In the genomic region with DNA sequence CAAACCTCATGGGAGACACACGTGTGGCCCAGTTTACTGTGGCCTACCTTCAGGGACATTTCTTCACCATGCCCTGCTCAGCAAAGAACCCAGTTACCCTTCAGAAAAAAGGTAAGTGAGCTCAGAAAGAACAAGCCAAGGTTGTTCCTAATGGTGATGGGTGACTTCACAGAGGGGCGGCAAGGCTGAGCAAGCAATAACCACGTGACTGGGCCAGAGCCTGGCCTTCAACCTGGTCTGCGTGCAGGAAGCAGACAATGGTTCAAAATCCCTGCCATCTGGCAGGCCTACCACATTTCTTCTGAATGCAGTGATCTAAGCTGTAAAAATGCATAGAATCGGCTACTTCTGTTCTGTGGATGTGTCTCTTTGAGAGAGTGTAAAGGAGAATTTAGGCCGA, we compare ENCODE assay signal across 29 cellular contexts.
"Had no signal": no experiment of that assay in that cellular context is flagged by ENCODE, and none has a peak within 500 bp of the region (broad histone marks: within the 10 kb centered on the region; RNA-seq: fewer than 3 reads in every experiment).

No MANE protein-coding gene starts in this region.

- H3K36me3 ChIP-seq: left lung, lower lobe of right lung, ovary, right atrium auricular region, stomach, thyroid gland, transverse colon, upper lobe of left lung, vagina had no signal

- H3K4me3 Mint-ChIP-seq: naive thymus-derived CD8-positive, alpha-beta T cell; nephron; neural crest cell; stimulated activated naive B cell treated with anti-CD40 and anti-IgM and Interleukin-4, amounts not matched to agents 10 μg/mL and 1 μg/mL and 100 μg/mL, for 72 hours had no signal

- DNase-seq: hypothalamus; kidney glomerular epithelial cell; left colon; left lung; lower lobe of right lung; mammary epithelial cell; mesenchymal stem cell; naive thymus-derived CD8-positive, alpha-beta T cell; nucleus accumbens; ovary; stimulated activated CD4-positive, alpha-beta T cell treated with anti-CD3 and anti-CD28 coated beads, Interleukin-12 subunit alpha, Interleukin-12 subunit beta, amount 100 ng/mL, for 4 hours; stimulated activated CD4-positive, alpha-beta T cell treated with anti-CD3 and anti-CD28 coated beads, Interleukin-15, amount 100 ng/mL, for 24 hours; stimulated activated CD4-positive, alpha-beta T cell treated with anti-CD3 and anti-CD28 coated beads, Interleukin-2, amount 100 ng/mL, for 24 hours; stimulated activated CD4-positive, alpha-beta T cell treated with anti-CD3 and anti-CD28 coated beads, Interleukin-4, amount 100 ng/mL, for 1 hour; stimulated activated naive B cell treated with anti-CD40 and anti-IgM and Interleukin-4, amounts not matched to agents 10 μg/mL and 1 μg/mL and 100 μg/mL, for 72 hours; stimulated activated naive CD8-positive, alpha-beta T cell treated with anti-CD3 and anti-CD28 coated beads, Interleukin-15, Interleukin-2, amounts not matched to agents 100 U/mL and 50 U/mL, for 24 hours; stomach; testis; thyroid gland; transverse colon; upper lobe of left lung had no signal

- H3K27ac ChIP-seq: left lung, lower lobe of right lung, ovary, right atrium auricular region, skin epidermis, stomach, testis, thyroid gland, transverse colon, upper lobe of left lung, vagina had no signal

- H3K4me1 Mint-ChIP-seq: naive thymus-derived CD8-positive, alpha-beta T cell; neural crest cell had no signal

- H3K27ac Mint-ChIP-seq: nephron; progenitor cell of endocrine pancreas; stimulated activated naive B cell treated with anti-CD40 and anti-IgM and Interleukin-4, amounts not matched to agents 10 μg/mL and 1 μg/mL and 100 μg/mL, for 72 hours had no signal

- H3K27me3 Mint-ChIP-seq: naive thymus-derived CD8-positive, alpha-beta T cell; progenitor cell of endocrine pancreas had no signal

- ATAC-seq: left colon; left lung; lower lobe of right lung; naive thymus-derived CD8-positive, alpha-beta T cell; sciatic nerve; stimulated activated naive B cell treated with anti-CD40 and anti-IgM and Interleukin-4, amounts not matched to agents 10 μg/mL and 1 μg/mL and 100 μg/mL, for 72 hours; stimulated activated naive CD8-positive, alpha-beta T cell treated with anti-CD3 and anti-CD28 coated beads, Interleukin-15, Interleukin-2, amounts not matched to agents 100 U/mL and 50 U/mL, for 24 hours had no signal

- H3K36me3 Mint-ChIP-seq: naive thymus-derived CD8-positive, alpha-beta T cell had no signal

- H3K27me3 ChIP-seq: left lung, ovary, right atrium auricular region, testis, thyroid gland, transverse colon, upper lobe of left lung, vagina had no signal

- H3K4me1 ChIP-seq: left lung, lower lobe of right lung, right atrium auricular region, stomach, testis, transverse colon, upper lobe of left lung, vagina had no signal

- H3K4me3 ChIP-seq: left lung, lower lobe of right lung, ovary, right atrium auricular region, skin epidermis, stomach, testis, thyroid gland, transverse colon, upper lobe of left lung, vagina had no signal

- H3K9me3 Mint-ChIP-seq: nephron; neural crest cell; stimulated activated naive B cell treated with anti-CD40 and anti-IgM and Interleukin-4, amounts not matched to agents 10 μg/mL and 1 μg/mL and 100 μg/mL, for 72 hours had no signal

- FAIRE-seq: keratinocyte had no signal

- H3K9me3 ChIP-seq: left lung, lower lobe of right lung, ovary, right atrium auricular region, testis, thyroid gland, transverse colon, upper lobe of left lung had no signal
